In the genomic region with DNA sequence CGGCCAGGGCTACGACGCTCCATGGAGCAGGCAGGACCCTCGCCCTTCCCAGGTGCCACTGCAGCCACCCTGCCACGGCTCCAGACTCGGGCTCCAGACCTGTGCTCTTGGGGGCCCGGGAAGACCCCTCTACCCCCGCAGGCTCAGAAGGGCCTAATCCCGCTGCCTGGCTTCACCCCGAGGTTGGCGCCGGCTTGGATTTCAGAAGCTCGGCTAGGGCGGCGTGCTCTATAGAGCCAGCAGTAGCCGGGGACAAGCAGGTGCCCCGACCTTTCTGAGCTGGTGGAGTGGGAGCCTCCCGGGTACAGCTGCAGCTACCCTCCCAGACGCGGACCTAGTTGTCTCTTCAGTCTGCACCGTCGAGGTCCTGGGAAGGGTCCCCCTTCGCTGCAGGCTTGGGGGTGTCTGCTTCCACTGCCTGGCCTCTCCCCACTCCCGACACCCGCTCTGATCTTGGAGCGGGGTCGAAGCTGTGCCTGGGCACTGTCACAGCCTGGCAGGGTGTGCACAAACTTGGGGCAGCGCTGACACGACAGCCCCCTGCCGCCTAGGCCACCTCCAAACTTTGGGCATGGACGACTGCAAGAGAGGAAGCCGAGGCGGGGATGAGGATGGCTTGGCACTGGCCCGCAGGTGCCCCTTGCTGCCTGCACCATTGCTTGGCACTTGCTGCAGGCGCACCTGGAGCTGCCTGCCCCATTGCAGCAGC, we compare ENCODE assay signal across 1 cellular context.
TF ChIP-seq lines count a peak whose summit lies in the region.

No MANE protein-coding gene starts in this region.

TF ChIP-seq in H1, 55 proteins besides CTCF, POLR2A, EP300 and RAD21:
- no peak for TF ChIP-seq EGR1 (IDR thresholded peaks at IDR 0.05; ENCODE audit: borderline replicate concordance, low read depth, low read length)
- no peak for TF ChIP-seq SIN3A (conservative IDR thresholded peaks at IDR 0.05 in 1 of 2, IDR thresholded peaks at IDR 0.05 in 1 of 2; ENCODE audit: low read depth in 1 of 2, low read length in 2 of 2)
- TF ChIP-seq TAF1 (IDR thresholded peaks at IDR 0.05; ENCODE audit: low read depth, low read length) = no peak
- no peak for TF ChIP-seq KDM5A (IDR thresholded peaks at IDR 0.05; ENCODE audit: low read length)
- TF ChIP-seq CBX8 (IDR thresholded peaks at IDR 0.05; ENCODE audit: borderline replicate concordance, low read depth, low read length) = no peak
TF ChIP-seq in H1: peak in this region for 0.
